ENCODE assay signal across 10 cellular contexts in genomic region chr7:140902305-140902953, GRCh38. TPM values are rescaled to one million over a fixed set of nuclear protein-coding genes. Genes with fewer than 3 reads are reported as not detected.
A peak's percentile ranks its signal among the peaks of the same experiment; 100 is the strongest.
DNase-seq lines count a peak whose midpoint lies in the region; ATAC-seq lines count a peak whose summit lies in the region.
"Had no signal": no experiment of that assay in that cellular context is flagged by ENCODE, and none has a peak within 500 bp of the region (broad histone marks: within the 10 kb centered on the region; RNA-seq: fewer than 3 reads in every experiment).

No MANE protein-coding gene starts in this region.

- no peaks in the 10 kb centered on the region for H3K79me1 ChIP-seq in trophoblast cell (ENCODE audit: low read length)

- no peaks in the 10 kb centered on the region for H3K9me3 ChIP-seq in trophoblast cell (ENCODE audit: insufficient read depth, low read depth, low read length)
- H3K9me3 ChIP-seq: neutrophil had no signal

- no peak overlapping the region for H4K91ac ChIP-seq in trophoblast cell (ENCODE audit: low read depth, low read length)

- no peak overlapping the region for H2BK120ac ChIP-seq in trophoblast cell (ENCODE audit: insufficient read depth, low read length, poor library complexity)

- H3K23ac ChIP-seq in trophoblast cell (ENCODE audit: low read length) = no peak overlapping the region

- H2BK12ac ChIP-seq in trophoblast cell (ENCODE audit: low read length) = no peak overlapping the region

- H3K27me3 ChIP-seq in trophoblast cell (ENCODE audit: insufficient read depth, low read length) = no peaks in the 10 kb centered on the region
- H3K27me3 ChIP-seq: neutrophil had no signal

- no peak overlapping the region for H3K14ac ChIP-seq in trophoblast cell (ENCODE audit: low read length)

- DNase-seq in foreskin melanocyte (peak; percentile 48), trophoblast cell (no peak), SW 1271 (lab: John Stamatoyannopoulos, UW) (no peak), pons (ENCODE audit: low spot score) (no peak)
- DNase-seq in stimulated activated CD4-positive, alpha-beta T cell treated with anti-CD3 and anti-CD28 coated beads, Interleukin-4, amount 100 ng/mL, for 1 hour = no peak
- DNase-seq: activated CD4-positive, alpha-beta T cell treated with anti-CD3 and anti-CD28 coated beads for 1 hour had no signal

- H3K9ac ChIP-seq in trophoblast cell (ENCODE audit: low read length) = no peak overlapping the region

- no peak overlapping the region for H2AFZ ChIP-seq in trophoblast cell (ENCODE audit: insufficient read depth, low read length, poor library complexity)

- H4K8ac ChIP-seq in trophoblast cell (ENCODE audit: low read depth, low read length) = no peak overlapping the region

- WGBS in trophoblast cell (ENCODE audit: extremely low coverage, insufficient coverage, insufficient read length) = no CpG with 5 or more reads among the region's 2 CpGs

- H3K18ac ChIP-seq in trophoblast cell (ENCODE audit: low read length) = no peak overlapping the region

- H4K12ac ChIP-seq in trophoblast cell (ENCODE audit: low read depth, low read length) = no peak overlapping the region

- H2AK5ac ChIP-seq in trophoblast cell (ENCODE audit: low read length) = no peak overlapping the region

- no peak overlapping the region for H3K4ac ChIP-seq in trophoblast cell (ENCODE audit: low read depth, low read length)

- no peak overlapping the region for H3K4me3 ChIP-seq in trophoblast cell (ENCODE audit: low read depth, low read length)

- H3K79me2 ChIP-seq in trophoblast cell (ENCODE audit: control insufficient read depth, insufficient read depth, low read length, poor library complexity) = no peaks in the 10 kb centered on the region

- H3K36me3 ChIP-seq in trophoblast cell (ENCODE audit: control insufficient read depth in 1 of 2, insufficient read depth in 2 of 2, low read length in 2 of 2) = no peaks in the 10 kb centered on the region
- H3K36me3 ChIP-seq: neutrophil had no signal

- ATAC-seq in GM18858 (IDR thresholded peaks at IDR 0.05; ENCODE audit: unreplicated experiment) (peak; percentile 79), GM21447 (IDR thresholded peaks at IDR 0.05; ENCODE audit: unreplicated experiment) (peak; percentile 86), HG03342 (IDR thresholded peaks at IDR 0.05; ENCODE audit: unreplicated experiment) (peak; percentile 70)

- H3K4me2 ChIP-seq in trophoblast cell (ENCODE audit: low read length) = no peak overlapping the region

- H3K4me1 ChIP-seq in trophoblast cell (ENCODE audit: control insufficient read depth in 1 of 2, insufficient read depth in 2 of 2, low read length in 2 of 2) = no peaks in the 10 kb centered on the region

- no peak overlapping the region for H3K27ac ChIP-seq in trophoblast cell (ENCODE audit: low read depth, low read length)

- H2BK5ac ChIP-seq in trophoblast cell (ENCODE audit: low read depth, low read length, poor library complexity) = no peak overlapping the region

RNA-seq across cellular contexts. Expression of gene BRAF, which starts 22.3 kb away (rescaled TPM):
- 21.6 and 21.9 TPM in 2 replicates for polyA plus RNA-seq in trophoblast cell (2013)
